In the genomic region with DNA sequence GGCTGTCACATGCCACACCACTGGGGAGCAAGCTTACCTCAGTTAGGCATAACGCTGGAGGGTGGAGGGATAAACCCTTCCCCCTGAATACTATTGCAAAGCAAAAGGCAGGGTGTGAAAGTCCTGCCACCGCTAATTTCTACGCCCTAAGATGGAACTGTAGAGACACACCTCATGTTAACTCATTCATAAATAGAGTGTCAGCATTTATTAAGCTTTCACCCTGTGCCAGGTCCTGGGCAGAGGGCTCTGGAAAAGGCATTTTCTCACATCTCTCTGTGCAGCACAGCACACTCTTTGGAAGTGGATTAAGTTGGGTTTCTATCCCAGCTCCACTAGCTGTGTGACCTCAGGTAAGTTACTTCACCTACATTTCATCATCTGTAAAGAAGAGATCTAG, we compare ENCODE assay signal across 3 cellular contexts.
TF ChIP-seq lines count a peak whose summit lies in the region.

No MANE protein-coding gene starts in this region.

TF ChIP-seq in A549, 52 proteins besides CTCF, POLR2A, EP300 and RAD21:
- TF ChIP-seq CBX8 (IDR thresholded peaks at IDR 0.05) (no peak), MAFK (IDR thresholded peaks at IDR 0.05; ENCODE audit: partially characterized antibody) (peak; percentile 22)

TF ChIP-seq in IMR-90, 13 proteins besides CTCF, POLR2A, EP300 and RAD21:
- no peak for TF ChIP-seq NFE2L2 (IDR thresholded peaks at IDR 0.05; ENCODE audit: low read depth, low read length)
- 0 out of 2 replicates have a peak, but pooled peaks have one; percentile 7 for TF ChIP-seq MAFK (IDR thresholded peaks at IDR 0.05; ENCODE audit: low read depth, low read length)

TF ChIP-seq in K562, 482 proteins besides CTCF, POLR2A, EP300 and RAD21:
- no peak for TF ChIP-seq ZNF12 (CRISPR knock-in tag; IDR thresholded peaks at IDR 0.05)
- peak; percentile 32; the same call in 1 of the 2 replicates for TF ChIP-seq MAFF (IDR thresholded peaks at IDR 0.05; ENCODE audit: low read length)
- no peak for TF ChIP-seq PML (IDR thresholded peaks at IDR 0.05; ENCODE audit: low read length)
- peak; percentile 9; the same call in 1 of the 2 replicates for TF ChIP-seq MAFK (IDR thresholded peaks at IDR 0.05; ENCODE audit: low read length)
- TF ChIP-seq ZFX (CRISPR knock-in tag; IDR thresholded peaks at IDR 0.05), result no peak
- peak; percentile 34; the same call in 1 of the 2 replicates for TF ChIP-seq MAFG (tag; conservative IDR thresholded peaks at IDR 0.05)
- peak; percentile 78 for TF ChIP-seq ZNF316 (IDR thresholded peaks at IDR 0.05)
- TF ChIP-seq LARP7 (IDR thresholded peaks at IDR 0.05), result no peak
- TF ChIP-seq SMAD3 (CRISPR knock-in tag; conservative IDR thresholded peaks at IDR 0.05), result no peak
- no peak for TF ChIP-seq NCOA6 (IDR thresholded peaks at IDR 0.05)
- TF ChIP-seq C11orf30 (IDR thresholded peaks at IDR 0.05; ENCODE audit: low read depth), result peak; percentile 56; the same call in 1 of the 2 replicates
